Comparison of ENCODE assay signal across 35 cellular contexts in the genomic region with DNA sequence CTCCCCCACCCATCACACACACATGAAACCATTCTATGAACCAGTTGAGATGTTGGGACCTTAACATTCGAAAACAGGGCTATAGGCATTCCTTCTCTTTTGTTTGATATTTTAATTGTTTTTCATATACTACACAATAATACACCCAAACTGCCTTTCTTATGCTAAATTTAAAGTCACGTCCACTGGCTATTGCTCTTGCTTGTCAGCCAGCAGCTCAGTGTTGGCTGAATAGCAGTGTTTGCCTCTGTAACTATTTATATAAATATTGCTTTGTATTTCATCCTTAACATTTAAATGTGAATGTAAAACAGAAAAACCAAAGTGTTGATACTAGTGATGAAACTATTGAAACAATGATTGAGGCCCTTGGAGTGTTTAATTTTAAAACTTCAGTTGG.
"Had no signal": no experiment of that assay in that cellular context is flagged by ENCODE, and none has a peak within 500 bp of the region (broad histone marks: within the 10 kb centered on the region; RNA-seq: fewer than 3 reads in every experiment).

No MANE protein-coding gene starts in this region.

- DNase-seq: Karpas-422, Kasumi-1, MG63, MM.1S, MV-4-11, NCI-H1048, NCI-H1092, NCI-H1092 treated with DMSO at 0.1 percent for 48 hours, NCI-H1105, NCI-H1105 treated with DMSO at 0.1 percent for 48 hours, NCI-H1417, NCI-H1417 treated with DMSO at 0.1 percent for 48 hours, NCI-H1436, NCI-H1436 treated with DMSO at 0.1 percent for 48 hours, NCI-H1694, NCI-H1694 treated with DMSO at 0.1 percent for 48 hours, NCI-H187, NCI-H187 treated with DMSO at 0.1 percent for 48 hours, NCI-H1930, NCI-H2029, NCI-H2029 treated with DMSO at 0.1 percent for 48 hours, NCI-H2081, NCI-H2081 treated with DMSO at 0.1 percent for 48 hours, NCI-H2107, NCI-H2171, NCI-H2171 treated with DMSO at 0.1 percent for 48 hours, NCI-H2227 treated with DMSO at 0.1 percent for 48 hours, NCI-H226, NCI-H345, NCI-H446, NCI-H446 treated with DMSO at 0.1 percent for 48 hours, NCI-H510A, NCI-H510A treated with DMSO at 0.1 percent for 48 hours, NCI-H524, NCI-H524 treated with DMSO at 0.1 percent for 48 hours had no signal

- H3K27me3 ChIP-seq: MG63 had no signal

- H3K4me3 ChIP-seq: MG63 had no signal

- H3K36me3 ChIP-seq: MG63 had no signal
